ENCODE assay signal across 25 cellular contexts in the genomic region with DNA sequence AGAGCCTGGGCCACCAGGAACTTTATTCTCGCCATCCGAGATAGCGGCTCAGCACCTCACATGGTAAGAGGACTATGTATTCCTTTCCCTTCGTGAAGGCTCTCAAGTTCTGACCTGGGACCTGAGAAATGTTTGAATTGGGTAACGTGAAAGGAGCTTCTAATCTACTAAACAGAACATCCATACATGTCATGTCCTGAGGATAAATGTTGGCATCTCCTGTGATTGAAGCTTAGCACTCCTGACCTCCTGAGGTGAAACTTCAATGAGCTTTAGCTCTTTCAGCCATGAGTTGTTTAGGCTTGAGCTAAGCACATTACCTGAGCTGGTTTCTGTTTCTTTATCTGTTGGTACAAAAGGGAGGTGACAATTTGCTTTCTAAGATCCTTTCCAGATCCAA.
"Had no signal": no experiment of that assay in that cellular context is flagged by ENCODE, and none has a peak within 500 bp of the region (broad histone marks: within the 10 kb centered on the region; RNA-seq: fewer than 3 reads in every experiment).

No MANE protein-coding gene starts in this region.

- H3K36me3 Mint-ChIP-seq: type B pancreatic cell had no signal

- H3K9me3 ChIP-seq: colonic mucosa, esophagus muscularis mucosa, heart right ventricle, left lung, neutrophil, pancreas, suprapubic skin, thyroid gland had no signal

- H3K4me1 Mint-ChIP-seq: naive thymus-derived CD8-positive, alpha-beta T cell; stimulated activated naive CD8-positive, alpha-beta T cell treated with anti-CD3 and anti-CD28 coated beads, Interleukin-15, amount 100 ng/mL, for 72 hours had no signal

- H3K4me3 Mint-ChIP-seq: dendritic cell treated with granulocyte-macrophage colony-stimulating factor and Interleukin-4, amounts not matched to agents 40 ng/mL and 50 ng/mL, for 4 days; naive thymus-derived CD8-positive, alpha-beta T cell; nephron progenitor cell; stimulated activated naive CD8-positive, alpha-beta T cell treated with anti-CD3 and anti-CD28 coated beads, Interleukin-15, amount 100 ng/mL, for 72 hours; type B pancreatic cell had no signal

- H3K4me1 ChIP-seq: colonic mucosa, esophagus muscularis mucosa, heart right ventricle, left lung, pancreas, suprapubic skin, thyroid gland had no signal

- H3K4me3 ChIP-seq: colonic mucosa, esophagus muscularis mucosa, heart right ventricle, left lung, pancreas, smooth muscle cell, suprapubic skin, thyroid gland had no signal

- H3K27me3 Mint-ChIP-seq: dendritic cell treated with granulocyte-macrophage colony-stimulating factor and Interleukin-4, amounts not matched to agents 40 ng/mL and 50 ng/mL, for 4 days; stimulated activated naive CD8-positive, alpha-beta T cell treated with anti-CD3 and anti-CD28 coated beads, Interleukin-15, amount 100 ng/mL, for 72 hours; type B pancreatic cell had no signal

- H3K27ac ChIP-seq: colonic mucosa, esophagus muscularis mucosa, heart right ventricle, left lung, neutrophil, pancreas, suprapubic skin, thyroid gland had no signal

- H3K27ac Mint-ChIP-seq: dendritic cell treated with granulocyte-macrophage colony-stimulating factor and Interleukin-4, amounts not matched to agents 40 ng/mL and 50 ng/mL, for 4 days; naive thymus-derived CD8-positive, alpha-beta T cell; nephron progenitor cell; stimulated activated naive CD8-positive, alpha-beta T cell treated with anti-CD3 and anti-CD28 coated beads, Interleukin-15, amount 100 ng/mL, for 72 hours; type B pancreatic cell had no signal

- DNase-seq: colonic mucosa; effector CD8-positive, alpha-beta T cell; foreskin melanocyte; glutamatergic neuron; heart right ventricle; hippocampal formation; left cardiac atrium; left lung; naive thymus-derived CD8-positive, alpha-beta T cell; nephron progenitor cell; pancreas; stimulated activated CD4-positive, alpha-beta T cell treated with anti-CD3 and anti-CD28 coated beads, Interleukin-12 subunit alpha, Interleukin-12 subunit beta, amount 100 ng/mL, for 4 hours; stimulated activated CD4-positive, alpha-beta T cell treated with anti-CD3 and anti-CD28 coated beads, Interleukin-1b, Interleukin-23, amount 100 ng/mL, for 48 hours; stimulated activated CD4-positive, alpha-beta T cell treated with anti-CD3 and anti-CD28 coated beads, Interleukin-4, amount 100 ng/mL, for 1 hour; stimulated activated CD8-positive, alpha-beta memory T cell treated with anti-CD3 and anti-CD28 coated beads, Interleukin-4, amount 100 ng/mL, for 48 hours; stimulated activated naive CD4-positive, alpha-beta T cell; stimulated activated naive CD8-positive, alpha-beta T cell treated with anti-CD3 and anti-CD28 coated beads, Interleukin-15, amount 100 ng/mL, for 72 hours; thyroid gland had no signal

- H3K27me3 ChIP-seq: colonic mucosa, esophagus muscularis mucosa, heart right ventricle, left lung, neutrophil, pancreas, suprapubic skin, thyroid gland had no signal

- ATAC-seq: heart right ventricle; left cardiac atrium; left lung; naive thymus-derived CD8-positive, alpha-beta T cell; pancreas; sciatic nerve; stimulated activated naive CD8-positive, alpha-beta T cell treated with anti-CD3 and anti-CD28 coated beads, Interleukin-15, amount 100 ng/mL, for 72 hours had no signal

- H3K4me2 ChIP-seq: smooth muscle cell had no signal

- H3K9me3 Mint-ChIP-seq: nephron progenitor cell, type B pancreatic cell had no signal

- H3K36me3 ChIP-seq: colonic mucosa, esophagus muscularis mucosa, heart right ventricle, left lung, neutrophil, pancreas, suprapubic skin, thyroid gland had no signal
